8 cellular contexts compared by ENCODE assay signal in genomic region chr7:102122026-102122425, GRCh38.
DNase-seq lines count a peak whose midpoint lies in the region; ATAC-seq and TF ChIP-seq lines count a peak whose summit lies in the region.

No MANE protein-coding gene starts in this region.

- no peaks in the 10 kb centered on the region for H3K27me3 ChIP-seq in OCI-LY1 (ENCODE audit: insufficient read depth, low read length)

- peaks cover 85% of the 10 kb centered on the region for H3K36me3 ChIP-seq in OCI-LY1 (ENCODE audit: insufficient read depth, low read length)

- no peaks in the 10 kb centered on the region for H3K9me3 ChIP-seq in OCI-LY1 (ENCODE audit: low read length)

- no peaks in the 10 kb centered on the region for H3K79me2 ChIP-seq in OCI-LY1 (ENCODE audit: insufficient read depth, low read length)

- no peak overlapping the region for H3K4me2 ChIP-seq in OCI-LY1 (ENCODE audit: low read length)

- H3K9ac ChIP-seq in OCI-LY1 (ENCODE audit: low read length): no peak overlapping the region

- H4K20me1 ChIP-seq in OCI-LY1 (ENCODE audit: insufficient read depth, low read length): no peaks in the 10 kb centered on the region

- peak overlapping the region; percentile 27 for H3K27ac ChIP-seq in OCI-LY1 (ENCODE audit: low read depth, low read length, poor library complexity, severe bottlenecking)
- H3K27ac ChIP-seq in skin epidermis: peak overlapping the region in 13 of 21 experiments; percentile 10 to 73 (median 37)

- H2AFZ ChIP-seq in OCI-LY1 (ENCODE audit: low read length): no peak overlapping the region

- no peak overlapping the region for H3K4me3 ChIP-seq in OCI-LY1 (ENCODE audit: low read depth, low read length, poor library complexity, severe bottlenecking)
- no peak overlapping the region for H3K4me3 ChIP-seq in skin epidermis

- ATAC-seq in GM19324 (IDR thresholded peaks at IDR 0.05; ENCODE audit: low FRiP score, unreplicated experiment) (no peak), GM18519 (IDR thresholded peaks at IDR 0.05; ENCODE audit: low FRiP score, unreplicated experiment) (no peak)

- peaks cover 14% of the 10 kb centered on the region for H3K4me1 ChIP-seq in OCI-LY1 (ENCODE audit: insufficient read depth, low read length, severe bottlenecking)

- H3F3A ChIP-seq in OCI-LY1 (ENCODE audit: insufficient read depth, low read length): no peaks in the 10 kb centered on the region

- TF ChIP-seq CTCF in OCI-LY1 (IDR thresholded peaks at IDR 0.05; ENCODE audit: low read length): no peak

- H3K9me2 ChIP-seq in OCI-LY1 (ENCODE audit: low read depth, low read length): no peaks in the 10 kb centered on the region

- DNase-seq in H4 (ENCODE audit: low spot score): peak; percentile 74
- DNase-seq in dermis blood vessel endothelial cell: peak; percentile 40
- DNase-seq in mesenteric fat pad (ENCODE audit: low spot score): no peak
- DNase-seq in DMS153 treated with DMSO at 0.1 percent for 48 hours (lab: John Stamatoyannopoulos, UW; ENCODE audit: unreplicated experiment): no peak

Comparison
In these comparisons a context has a peak if more than half of its experiments do, and no peak if none do; other contexts are left out.
1. DNase-seq: peak in H4 (single experiment) and dermis blood vessel endothelial cell (single experiment); none in mesenteric fat pad (single experiment) and DMS153 treated with DMSO at 0.1 percent for 48 hours (single experiment).